Comparison of ENCODE assay signal across 21 cellular contexts in the genomic region with DNA sequence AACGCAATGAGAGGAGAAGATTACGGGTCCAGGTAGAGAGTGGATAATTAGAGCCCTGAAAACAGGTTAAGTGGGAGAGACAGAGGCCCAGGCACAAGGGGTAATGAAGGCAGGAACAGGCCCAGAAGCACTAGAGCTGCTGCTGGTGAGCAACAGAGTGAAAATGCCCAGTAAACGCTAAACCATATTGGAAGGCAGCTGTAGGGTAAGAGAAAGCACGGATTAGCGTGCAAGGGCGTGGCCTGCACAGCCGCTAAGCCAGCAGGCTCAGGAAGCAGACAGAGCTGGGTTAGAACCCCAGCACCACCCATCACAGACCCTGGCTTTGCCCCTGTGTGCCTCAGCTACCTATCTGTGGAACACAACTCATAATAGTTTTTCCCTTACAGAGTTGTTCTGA.
"Had no signal": no experiment of that assay in that cellular context is flagged by ENCODE, and none has a peak within 500 bp of the region (broad histone marks: within the 10 kb centered on the region; RNA-seq: fewer than 3 reads in every experiment).

No MANE protein-coding gene starts in this region.

- H3K36me3 ChIP-seq: heart right ventricle, neutrophil, ovary, prostate gland had no signal

- H3K27me3 ChIP-seq: ovary had no signal

- H3K9me3 ChIP-seq: heart right ventricle, neutrophil, ovary, prostate gland had no signal

- H3K27ac ChIP-seq: heart right ventricle, neutrophil, ovary, prostate gland had no signal

- H3K4me3 Mint-ChIP-seq: activated CD4-positive, alpha-beta memory T cell treated with anti-CD3 and anti-CD28 coated beads, Interleukin-2, amount 10 ng/mL, durations not matched to agents 7 days and 5 days; activated CD4-positive, alpha-beta T cell treated with anti-CD3 and anti-CD28 coated beads, Interleukin-2, amount 10 ng/mL, durations not matched to agents 24 days and 14 days; activated CD8-positive, alpha-beta memory T cell treated with anti-CD3 and anti-CD28 coated beads, Interleukin-2, amount 10 ng/mL, durations not matched to agents 7 days and 5 days; activated naive CD8-positive, alpha-beta T cell treated with anti-CD3 and anti-CD28 coated beads, Interleukin-2, amount 50 U/mL, for 24 hours; activated T-helper 1 cell treated with anti-CD3 and anti-CD28 coated beads, Interleukin-12 subunit alpha, Interleukin-12 subunit beta, Interleukin-2, Interleukin-4 antibody, amounts not matched to agents 30 ng/mL and 10 ng/mL and 1 ng/mL, durations not matched to agents 14 hours and 24 hours and 36 hours; naive thymus-derived CD8-positive, alpha-beta T cell had no signal

- H3K4me1 ChIP-seq: heart right ventricle, prostate gland had no signal

- H3K9me3 Mint-ChIP-seq: activated CD4-positive, alpha-beta memory T cell treated with anti-CD3 and anti-CD28 coated beads, Interleukin-2, amount 10 ng/mL, durations not matched to agents 7 days and 5 days; activated CD4-positive, alpha-beta T cell treated with anti-CD3 and anti-CD28 coated beads, Interleukin-2, amount 10 ng/mL, durations not matched to agents 24 days and 14 days; activated naive CD8-positive, alpha-beta T cell treated with anti-CD3 and anti-CD28 coated beads, Interleukin-2, amount 50 U/mL, for 24 hours; activated T-helper 1 cell treated with anti-CD3 and anti-CD28 coated beads, Interleukin-12 subunit alpha, Interleukin-12 subunit beta, Interleukin-2, Interleukin-4 antibody, amounts not matched to agents 30 ng/mL and 10 ng/mL and 1 ng/mL, durations not matched to agents 14 hours and 24 hours and 36 hours; naive thymus-derived CD8-positive, alpha-beta T cell had no signal

- H3K4me1 Mint-ChIP-seq: activated CD4-positive, alpha-beta memory T cell treated with anti-CD3 and anti-CD28 coated beads, Interleukin-2, amount 10 ng/mL, durations not matched to agents 7 days and 5 days; activated CD4-positive, alpha-beta T cell treated with anti-CD3 and anti-CD28 coated beads, Interleukin-2, amount 10 ng/mL, durations not matched to agents 24 days and 14 days; activated CD8-positive, alpha-beta memory T cell treated with anti-CD3 and anti-CD28 coated beads, Interleukin-2, amount 10 ng/mL, durations not matched to agents 7 days and 5 days had no signal

- DNase-seq: activated CD4-positive, alpha-beta memory T cell treated with anti-CD3 and anti-CD28 coated beads, Interleukin-2, amount 10 ng/mL, durations not matched to agents 7 days and 5 days; activated CD4-positive, alpha-beta T cell treated with anti-CD3 and anti-CD28 coated beads, Interleukin-2, amount 10 ng/mL, durations not matched to agents 24 days and 14 days; activated CD8-positive, alpha-beta memory T cell treated with anti-CD3 and anti-CD28 coated beads, Interleukin-2, amount 10 ng/mL, durations not matched to agents 7 days and 5 days; activated gamma-delta T cell; activated naive CD4-positive, alpha-beta T cell treated with anti-CD3 and anti-CD28 coated beads, Interleukin-2, amount 50 U/mL, for 16 hours; activated naive CD8-positive, alpha-beta T cell treated with anti-CD3 and anti-CD28 coated beads, Interleukin-2, amount 50 U/mL, for 24 hours; cortex of kidney; erythroblast; foreskin fibroblast; heart right ventricle; left colon; ovary; stimulated activated CD4-positive, alpha-beta T cell treated with anti-CD3 and anti-CD28 coated beads, Interleukin-4, amount 100 ng/mL, for 1 hour; stimulated activated naive CD8-positive, alpha-beta T cell treated with anti-CD3 and anti-CD28 coated beads, Interleukin-15, Interleukin-2, amounts not matched to agents 100 U/mL and 50 U/mL, for 24 hours; T1000 had no signal

- H3K27ac Mint-ChIP-seq: activated CD4-positive, alpha-beta memory T cell treated with anti-CD3 and anti-CD28 coated beads, Interleukin-2, amount 10 ng/mL, durations not matched to agents 7 days and 5 days; activated CD4-positive, alpha-beta T cell treated with anti-CD3 and anti-CD28 coated beads, Interleukin-2, amount 10 ng/mL, durations not matched to agents 24 days and 14 days; activated CD8-positive, alpha-beta memory T cell treated with anti-CD3 and anti-CD28 coated beads, Interleukin-2, amount 10 ng/mL, durations not matched to agents 7 days and 5 days; activated naive CD8-positive, alpha-beta T cell treated with anti-CD3 and anti-CD28 coated beads, Interleukin-2, amount 50 U/mL, for 24 hours; activated T-helper 1 cell treated with anti-CD3 and anti-CD28 coated beads, Interleukin-12 subunit alpha, Interleukin-12 subunit beta, Interleukin-2, Interleukin-4 antibody, amounts not matched to agents 30 ng/mL and 10 ng/mL and 1 ng/mL, durations not matched to agents 14 hours and 24 hours and 36 hours; naive thymus-derived CD8-positive, alpha-beta T cell had no signal

- FAIRE-seq: keratinocyte had no signal

- ATAC-seq: activated CD4-positive, CD25-positive, alpha-beta regulatory T cell treated with anti-CD3 and anti-CD28 coated beads, Interleukin-2, amount 50 U/mL, for 24 hours; activated CD8-positive, alpha-beta memory T cell treated with anti-CD3 and anti-CD28 coated beads, Interleukin-2, amount 10 ng/mL, durations not matched to agents 7 days and 5 days; activated naive CD8-positive, alpha-beta T cell treated with anti-CD3 and anti-CD28 coated beads, Interleukin-2, amount 50 U/mL, for 24 hours; heart right ventricle; left colon; naive thymus-derived CD8-positive, alpha-beta T cell; stimulated activated naive CD8-positive, alpha-beta T cell treated with anti-CD3 and anti-CD28 coated beads, Interleukin-15, Interleukin-2, amounts not matched to agents 100 U/mL and 50 U/mL, for 24 hours had no signal

- H3K36me3 Mint-ChIP-seq: activated CD8-positive, alpha-beta memory T cell treated with anti-CD3 and anti-CD28 coated beads, Interleukin-2, amount 10 ng/mL, durations not matched to agents 7 days and 5 days; naive thymus-derived CD8-positive, alpha-beta T cell had no signal

- H3K4me3 ChIP-seq: heart right ventricle, ovary, prostate gland had no signal
